In genomic region chr10:34808336-34808735, GRCh38 we compare ENCODE assay signal across 13 cellular contexts. TPM values are rescaled to one million over a fixed set of nuclear protein-coding genes. Genes with fewer than 3 reads are reported as not detected.
A peak's percentile ranks its signal among the peaks of the same experiment; 100 is the strongest.
DNase-seq lines count a peak whose midpoint lies in the region; ATAC-seq, FAIRE-seq and TF ChIP-seq lines count a peak whose summit lies in the region.
"Had no signal": no experiment of that assay in that cellular context is flagged by ENCODE, and none has a peak within 500 bp of the region (broad histone marks: within the 10 kb centered on the region; RNA-seq: fewer than 3 reads in every experiment).

No MANE protein-coding gene starts in this region.

- TF ChIP-seq CTCF in tibial nerve (IDR thresholded peaks at IDR 0.05) (no peak), ovary (IDR thresholded peaks at IDR 0.05) (no peak)

- H3K14ac ChIP-seq in mesenchymal stem cell (ENCODE audit: low read length in 2 of 2) = no peak overlapping the region

- H3K36me3 ChIP-seq in mesenchymal stem cell (ENCODE audit: control insufficient read depth in 1 of 2, insufficient read depth in 2 of 2, low read depth in 1 of 2, low read length in 2 of 2) (peaks cover 0 to 5% of the 10 kb centered on the region in 2 experiments), tibial nerve (no peaks in the 10 kb centered on the region), ovary (no peaks in the 10 kb centered on the region)

- H3K18ac ChIP-seq in mesenchymal stem cell (ENCODE audit: low read depth in 1 of 2, low read length in 2 of 2) = no peak overlapping the region

- peaks cover under 1 to 9% (median 5%) of the 10 kb centered on the region in 3 donors for H3K4me1 Mint-ChIP-seq in T-cell

- no peak overlapping the region for H3K4me3 ChIP-seq in mesenchymal stem cell (ENCODE audit: insufficient read depth in 1 of 2, low read depth in 1 of 2, low read length in 2 of 2)
- no peak overlapping the region for H3K4me3 ChIP-seq in tibial nerve
- no peak overlapping the region for H3K4me3 ChIP-seq in ovary

- no peak overlapping the region for H2AFZ ChIP-seq in mesenchymal stem cell (ENCODE audit: low read depth, low read length)

- H3K4ac ChIP-seq in mesenchymal stem cell (ENCODE audit: low read depth in 1 of 2, low read length in 2 of 2) = no peak overlapping the region

- DNase-seq in HTR-8/SVneo (ENCODE audit: insufficient read length, low spot score) (no peak), caudate nucleus (lab: John Stamatoyannopoulos, UW) (no peak), mesenchymal stem cell (no peak), tibial nerve (ENCODE audit: low spot score in 2 of 2) (no peak), T-cell (no peak), ovary (no peak)
- DNase-seq in activated CD8-positive, alpha-beta memory T cell treated with anti-CD3 and anti-CD28 coated beads, Interleukin-2, amount 50 U/mL, for 48 hours = no peak
- DNase-seq: H7, MV-4-11, NCI-H1417 treated with DMSO at 0.1 percent for 48 hours had no signal

- no peak overlapping the region for H4K91ac ChIP-seq in mesenchymal stem cell (ENCODE audit: low read length)

- H3K4me1 ChIP-seq in mesenchymal stem cell (ENCODE audit: control insufficient read depth, insufficient read depth, low read depth, low read length) = peaks cover 36% of the 10 kb centered on the region
- peaks cover 0 to 55% (median 21%) of the 10 kb centered on the region in 4 donors for H3K4me1 ChIP-seq in tibial nerve
- peaks cover 24% of the 10 kb centered on the region for H3K4me1 ChIP-seq in ovary (ENCODE audit: insufficient read depth)

- CTCF ChIA-PET in T-cell (lab: Charles Lee) = no interaction called here

- POLR2A ChIA-PET in T-cell (lab: Charles Lee) = no interaction called here

- no peaks in the 10 kb centered on the region for H3K9me3 Mint-ChIP-seq in T-cell

- H4K8ac ChIP-seq in mesenchymal stem cell (ENCODE audit: low read length) = no peak overlapping the region

- TF ChIP-seq POLR2A in tibial nerve (IDR thresholded peaks at IDR 0.05) (no peak), ovary (IDR thresholded peaks at IDR 0.05) (no peak)

- no peak overlapping the region for H2BK120ac ChIP-seq in mesenchymal stem cell (ENCODE audit: low read depth, low read length)

- TF ChIP-seq EP300 in tibial nerve (IDR thresholded peaks at IDR 0.05) (no peak), ovary (IDR thresholded peaks at IDR 0.05) (no peak)

- H3K27ac Mint-ChIP-seq in T-cell = no peak overlapping the region

- no peak overlapping the region for H2BK5ac ChIP-seq in mesenchymal stem cell (ENCODE audit: low read depth, low read length, poor library complexity, severe bottlenecking)

- peak overlapping the region; percentile 76 for H2AK5ac ChIP-seq in mesenchymal stem cell (ENCODE audit: low read length, severe bottlenecking)

- no peaks in the 10 kb centered on the region for H3K79me1 ChIP-seq in mesenchymal stem cell (replicated peaks; ENCODE audit: low read length, poor library complexity, severe bottlenecking)

- peaks cover 37 to 43% of the 10 kb centered on the region in 2 donors for H3K27me3 Mint-ChIP-seq in T-cell

- H3K9ac ChIP-seq in mesenchymal stem cell (ENCODE audit: low read length) = no peak overlapping the region

- H3K9me3 ChIP-seq in mesenchymal stem cell (ENCODE audit: control insufficient read depth, low read length) = no peaks in the 10 kb centered on the region
- no peaks in the 10 kb centered on the region for H3K9me3 ChIP-seq in tibial nerve
- H3K9me3 ChIP-seq in ovary = no peaks in the 10 kb centered on the region

- no peak overlapping the region for H3K4me3 Mint-ChIP-seq in T-cell

- peak overlapping the region; percentile 65 for H3K4me2 ChIP-seq in mesenchymal stem cell (ENCODE audit: low read length, poor library complexity, severe bottlenecking)

- H3K27ac ChIP-seq in caudate nucleus (ENCODE audit: low read depth, low read length) = peak overlapping the region; percentile 95
- peak overlapping the region; percentile 81 for H3K27ac ChIP-seq in mesenchymal stem cell (ENCODE audit: low read length, poor library complexity, severe bottlenecking)
- H3K27ac ChIP-seq in tibial nerve = peak overlapping the region; percentile 74 to 88 (median 81)
- H3K27ac ChIP-seq in ovary = no peak overlapping the region
- H3K27ac ChIP-seq: C4-2B had no signal

- 84% methylated on average over 4 of the region's 4 CpGs for WGBS in mesenchymal stem cell
- WGBS in tibial nerve, 2 donors = 71 to 76% methylated on average over 4 of the region's 4 CpGs
- WGBS in ovary, 3 donors = 56 to 60% (median 57%) methylated on average over 4 of the region's 4 CpGs

- no peak overlapping the region for H2BK12ac ChIP-seq in mesenchymal stem cell (ENCODE audit: low read length in 2 of 2)

- no peaks in the 10 kb centered on the region for H3K27me3 ChIP-seq in mesenchymal stem cell (ENCODE audit: control insufficient read depth in 1 of 2, insufficient read depth in 1 of 2, low read length in 2 of 2)
- no peaks in the 10 kb centered on the region for H3K27me3 ChIP-seq in tibial nerve
- no peaks in the 10 kb centered on the region for H3K27me3 ChIP-seq in ovary

- intact Hi-C loops in ovary (cut with DNase I) = no loop called here

- H2BK15ac ChIP-seq in mesenchymal stem cell (ENCODE audit: low read depth, poor library complexity, severe bottlenecking) = no peak overlapping the region

- no peak for ATAC-seq in T-cell (replicated peaks in 1 of 4)
- ATAC-seq: Panc1, Right ventricle myocardium inferior had no signal

- H3K23ac ChIP-seq in mesenchymal stem cell (ENCODE audit: low read length in 2 of 2) = no peak overlapping the region

- no peaks in the 10 kb centered on the region for H3K36me3 Mint-ChIP-seq in T-cell

- peak; percentile 73 for FAIRE-seq in HTR-8/SVneo (lab: Jason Lieb, UNC)

RNA-seq across cellular contexts. Expression of gene PARD3, which starts 6.8 kb away (rescaled TPM):
- polyA plus RNA-seq in mesenchymal stem cell (2013, experiment 1 of 2) = 37.3 TPM
- 35.9 TPM for polyA plus RNA-seq in mesenchymal stem cell (2013, experiment 2 of 2)
- total RNA-seq in tibial nerve (10 to 100 TPM; 42.6 to 63.6 (median 55.2) TPM), T-cell (under 1 TPM; 0.36 to 0.92 (median 0.65) TPM), ovary (10 to 100 TPM; 43.1 to 92.3 (median 67.1) TPM)
- polyA plus RNA-seq in ovary = 10 to 100 TPM; 31.8 to 76.1 TPM

Comparison
In these comparisons a context has a peak if more than half of its experiments do, and no peak if none do; other contexts are left out.
1. H3K27ac ChIP-seq: peak in caudate nucleus (single experiment), mesenchymal stem cell (single experiment) and tibial nerve (4 of 4); none in ovary (0 of 2).
2. RNA of gene PARD3, which starts 6.8 kb away (total RNA-seq): 43.1 to 92.3 TPM in ovary and 42.6 to 63.6 TPM in tibial nerve; 0.36 to 0.92 TPM in T-cell; every median in the first group is over 10 times any median in the second.